1 cellular context compared by ENCODE assay signal in genomic region chr22:38030311-38031133, GRCh38.
TF ChIP-seq lines count a peak whose summit lies in the region.

No MANE protein-coding gene starts in this region.

TF ChIP-seq in K562, 482 proteins besides CTCF, POLR2A, EP300 and RAD21 (continued from another document):
- TF ChIP-seq ZBTB7A (IDR thresholded peaks at IDR 0.05; ENCODE audit: borderline replicate concordance, control insufficient read depth, low read depth, low read length) (no peak), FOXO4 (CRISPR knock-in tag; IDR thresholded peaks at IDR 0.05) (no peak), RFX7 (CRISPR knock-in tag; IDR thresholded peaks at IDR 0.05) (no peak), ZNF740 (CRISPR knock-in tag; IDR thresholded peaks at IDR 0.05) (no peak), ZNF740 (tag; IDR thresholded peaks at IDR 0.05) (no peak), ATF7 (IDR thresholded peaks at IDR 0.05) (peak; percentile 87), PATZ1 (CRISPR knock-in tag; IDR thresholded peaks at IDR 0.05; ENCODE audit: borderline replicate concordance) (no peak), NONO (IDR thresholded peaks at IDR 0.05; ENCODE audit: low read depth in 2 of 2, low read length in 1 of 2) (peak in 1 of 2 experiments; percentile 75; a peak in 1 of 4 replicates), FOXK2 (conservative IDR thresholded peaks at IDR 0.05 in 1 of 2, IDR thresholded peaks at IDR 0.05 in 1 of 2; ENCODE audit: low read depth in 2 of 2) (peak in 1 of 2 experiments; percentile 74; a peak in 2 of 4 replicates)
